ENCODE assay signal across 30 cellular contexts in the genomic region with DNA sequence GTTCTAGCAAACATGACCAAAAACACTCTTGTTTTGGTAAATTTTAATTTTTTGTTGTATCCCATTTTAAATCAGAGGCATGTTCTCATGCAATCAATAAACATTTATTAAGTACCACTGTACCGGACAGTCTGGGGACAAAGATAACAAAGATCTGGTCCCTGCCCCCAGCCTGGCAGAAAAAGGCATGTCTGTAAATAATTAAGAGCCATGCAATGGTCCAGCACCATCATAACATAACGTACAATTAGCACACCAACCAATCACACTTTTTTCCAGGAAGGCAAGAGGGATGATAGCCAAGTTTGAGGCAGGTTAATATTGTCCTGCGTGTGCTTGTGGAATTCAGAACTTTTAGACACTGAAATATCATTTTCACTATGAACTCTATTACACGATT. TPM values are rescaled to one million over a fixed set of nuclear protein-coding genes. Genes with fewer than 3 reads are reported as not detected.
"Had no signal": no experiment of that assay in that cellular context is flagged by ENCODE, and none has a peak within 500 bp of the region (broad histone marks: within the 10 kb centered on the region; RNA-seq: fewer than 3 reads in every experiment).

No MANE protein-coding gene starts in this region.

- H3K4me1 ChIP-seq: ascending aorta had no signal

- H3K9me3 Mint-ChIP-seq: activated CD8-positive, alpha-beta T cell treated with anti-CD3 and anti-CD28 coated beads for 36 hours; activated naive CD8-positive, alpha-beta T cell treated with anti-CD3 and anti-CD28 coated beads, Interleukin-2, amount 50 U/mL, for 24 hours; activated T-helper 1 cell treated with anti-CD3 and anti-CD28 coated beads, Interleukin-12 subunit alpha, Interleukin-12 subunit beta, Interleukin-2, Interleukin-4 antibody, amounts not matched to agents 30 ng/mL and 10 ng/mL and 1 ng/mL, durations not matched to agents 14 hours and 24 hours and 36 hours; T-helper 1 cell treated with Interleukin-12 subunit alpha and Interleukin-12 subunit beta and Interleukin-4 antibody, amounts not matched to agents 30 μg/mL and 1 μg/mL, for 36 hours had no signal

- H3K4me2 ChIP-seq: KMS-11 had no signal

- H3K27me3 Mint-ChIP-seq: central memory CD8-positive, alpha-beta T cell had no signal

- H3K9me3 ChIP-seq: ascending aorta had no signal

- H3K36me3 ChIP-seq: ascending aorta had no signal

- H3K27me3 ChIP-seq: ascending aorta had no signal

- H3K27ac Mint-ChIP-seq: activated CD8-positive, alpha-beta T cell treated with anti-CD3 and anti-CD28 coated beads for 36 hours; activated naive CD4-positive, alpha-beta T cell treated with anti-CD3 and anti-CD28 coated beads, Interleukin-2, amount 50 U/mL, for 72 hours; activated naive CD8-positive, alpha-beta T cell treated with anti-CD3 and anti-CD28 coated beads, Interleukin-2, amount 50 U/mL, for 24 hours; activated T-helper 1 cell treated with anti-CD3 and anti-CD28 coated beads, Interleukin-12 subunit alpha, Interleukin-12 subunit beta, Interleukin-2, Interleukin-4 antibody, amounts not matched to agents 30 ng/mL and 10 ng/mL and 1 ng/mL, durations not matched to agents 14 hours and 24 hours and 36 hours; brain; T-helper 1 cell treated with Interleukin-12 subunit alpha and Interleukin-12 subunit beta and Interleukin-4 antibody, amounts not matched to agents 30 μg/mL and 1 μg/mL, for 36 hours had no signal

- H3K27ac ChIP-seq: ascending aorta, KMS-11, SK-N-MC had no signal

- ATAC-seq: activated CD4-positive, CD25-positive, alpha-beta regulatory T cell treated with anti-CD3 and anti-CD28 coated beads, Interleukin-2, amount 50 U/mL, for 24 hours; activated CD8-positive, alpha-beta T cell treated with anti-CD3 and anti-CD28 coated beads for 36 hours; activated naive CD4-positive, alpha-beta T cell treated with anti-CD3 and anti-CD28 coated beads, Interleukin-2, amount 50 U/mL, for 72 hours; activated naive CD8-positive, alpha-beta T cell treated with anti-CD3 and anti-CD28 coated beads, Interleukin-2, amount 50 U/mL, for 24 hours; Right ventricle myocardium inferior had no signal

- DNase-seq: activated CD4-positive, alpha-beta T cell treated with anti-CD3 and anti-CD28 coated beads for 4 hours; activated CD8-positive, alpha-beta memory T cell treated with anti-CD3 and anti-CD28 coated beads, Interleukin-2, amount 50 U/mL, for 4 hours; activated CD8-positive, alpha-beta T cell treated with anti-CD3 and anti-CD28 coated beads for 36 hours; activated effector memory CD4-positive, alpha-beta T cell treated with anti-CD3 and anti-CD28 coated beads, Interleukin-2, amount 50 U/mL, for 16 hours; activated naive CD4-positive, alpha-beta T cell treated with Interleukin-2 at 50 U/mL for 16 hours; activated naive CD8-positive, alpha-beta T cell treated with anti-CD3 and anti-CD28 coated beads, Interleukin-2, amount 50 U/mL, for 24 hours; activated T-cell treated with anti-CD3 and anti-CD28 coated beads, Interleukin-2, amount 50 U/mL, for 1 hour; amniotic stem cell; NCI-H1092; NCI-H1417; NCI-H1930; NCI-H2107; NCI-H2171 treated with DMSO at 0.1 percent for 48 hours; NCI-H226; NCI-H526; NCI-H82; RPMI8226; SW 1271 had no signal

- H3K9ac ChIP-seq: KMS-11 had no signal

- H3K4me3 ChIP-seq: ascending aorta, SK-N-MC had no signal

- H3K4me1 Mint-ChIP-seq: activated naive CD8-positive, alpha-beta T cell treated with anti-CD3 and anti-CD28 coated beads, Interleukin-2, amount 50 U/mL, for 24 hours; central memory CD8-positive, alpha-beta T cell had no signal

- H3K36me3 Mint-ChIP-seq: activated naive CD4-positive, alpha-beta T cell treated with anti-CD3 and anti-CD28 coated beads, Interleukin-2, amount 50 U/mL, for 72 hours; brain had no signal

- H3K4me3 Mint-ChIP-seq: activated CD8-positive, alpha-beta T cell treated with anti-CD3 and anti-CD28 coated beads for 36 hours; activated naive CD8-positive, alpha-beta T cell treated with anti-CD3 and anti-CD28 coated beads, Interleukin-2, amount 50 U/mL, for 24 hours; activated T-helper 1 cell treated with anti-CD3 and anti-CD28 coated beads, Interleukin-12 subunit alpha, Interleukin-12 subunit beta, Interleukin-2, Interleukin-4 antibody, amounts not matched to agents 30 ng/mL and 10 ng/mL and 1 ng/mL, durations not matched to agents 14 hours and 24 hours and 36 hours; central memory CD8-positive, alpha-beta T cell; T-helper 1 cell treated with Interleukin-12 subunit alpha and Interleukin-12 subunit beta and Interleukin-4 antibody, amounts not matched to agents 30 μg/mL and 1 μg/mL, for 36 hours had no signal

RNA-seq across cellular contexts. Expression of a gene that starts 3.5 kb away (rescaled TPM):
- total RNA-seq: activated CD8-positive, alpha-beta T cell treated with anti-CD3 and anti-CD28 coated beads for 36 hours; activated naive CD4-positive, alpha-beta T cell treated with anti-CD3 and anti-CD28 coated beads, Interleukin-2, amount 50 U/mL, for 72 hours; activated T-helper 1 cell treated with anti-CD3 and anti-CD28 coated beads, Interleukin-12 subunit alpha, Interleukin-12 subunit beta, Interleukin-2, Interleukin-4 antibody, amounts not matched to agents 30 ng/mL and 10 ng/mL and 1 ng/mL, durations not matched to agents 14 hours and 24 hours and 36 hours; ascending aorta; NCI-H460; OCI-LY7; Right ventricle myocardium inferior had no signal
